In genomic region chr16:2979669-2980226, GRCh38 we compare ENCODE assay signal across 10 cellular contexts. TPM values are rescaled to one million over a fixed set of nuclear protein-coding genes. Genes with fewer than 3 reads are reported as not detected.
A peak's percentile ranks its signal among the peaks of the same experiment; 100 is the strongest.
DNase-seq lines count a peak whose midpoint lies in the region; ATAC-seq and TF ChIP-seq lines count a peak whose summit lies in the region.
"Had no signal": no experiment of that assay in that cellular context is flagged by ENCODE, and none has a peak within 500 bp of the region (broad histone marks: within the 10 kb centered on the region; RNA-seq: fewer than 3 reads in every experiment).

No MANE protein-coding gene starts in this region.

- CTCF ChIA-PET in BJ (lab: Yijun Ruan, JAX) = interaction anchor here (0.6 to 1.1 kb wide), 4 partner anchors 7 to 74 kb away, joined by 3 to 4 read pairs (median 3); no protein-coding TSS in a partner anchor

- intact Hi-C loops in ovary (cut with DNase I) = no loop called here

- no peak for TF ChIP-seq EP300 in ovary (IDR thresholded peaks at IDR 0.05)

- TF ChIP-seq CTCF in BJ (IDR thresholded peaks at IDR 0.05; ENCODE audit: insufficient read depth, low read depth, low read length) (no peak), endothelial cell (IDR thresholded peaks at IDR 0.05; ENCODE audit: unreplicated experiment) (no peak), ovary (IDR thresholded peaks at IDR 0.05) (no peak)

- no peaks in the 10 kb centered on the region for H3K9me3 ChIP-seq in ovary

- H3K27me3 ChIP-seq in BJ (ENCODE audit: control insufficient read depth, insufficient read depth, low read length) = no peaks in the 10 kb centered on the region
- no peaks in the 10 kb centered on the region for H3K27me3 ChIP-seq in ovary

- H3K4me1 ChIP-seq in ovary (ENCODE audit: insufficient read depth) = peaks cover 6% of the 10 kb centered on the region

- no peak overlapping the region for H3K27ac Mint-ChIP-seq in endothelial cell (ENCODE audit: unreplicated experiment)

- H3K4me1 Mint-ChIP-seq in endothelial cell (ENCODE audit: unreplicated experiment) = peaks cover 13% of the 10 kb centered on the region

- H3K36me3 ChIP-seq in BJ (ENCODE audit: control insufficient read depth, insufficient read depth, low read length) (no peaks in the 10 kb centered on the region), ovary (no peaks in the 10 kb centered on the region)

- DNase-seq in BJ (ENCODE audit: low read depth) (no peak), OCI-M1 (lab: John Stamatoyannopoulos, UW) (peak; percentile 49), endothelial cell (ENCODE audit: low spot score) (no peak), ovary (peak in 1 of 5 donors; percentile 50), NCI-H524 (lab: John Stamatoyannopoulos, UW) (no peak), KG1 (lab: John Stamatoyannopoulos, UW) (no peak)

- TF ChIP-seq POLR2A in ovary (IDR thresholded peaks at IDR 0.05) = no peak

- WGBS in ovary, 3 donors = 1 to 4% (median 3%) methylated on average over 33 to 43 of the region's 43 CpGs

- no peaks in the 10 kb centered on the region for H3K36me3 Mint-ChIP-seq in endothelial cell (ENCODE audit: low read depth, unreplicated experiment)

- H3K4me3 Mint-ChIP-seq in endothelial cell (ENCODE audit: unreplicated experiment) = peak overlapping the region; percentile 73

- peaks cover 7% of the 10 kb centered on the region for H3K27me3 Mint-ChIP-seq in endothelial cell (ENCODE audit: unreplicated experiment)

- H3K4me3 ChIP-seq in BJ (ENCODE audit: low read depth, low read length) (peak overlapping the region; percentile 68), ovary (peak overlapping the region; percentile 77)

- H3K9me3 Mint-ChIP-seq in endothelial cell (ENCODE audit: unreplicated experiment) = no peaks in the 10 kb centered on the region

- H3K27ac ChIP-seq in ovary = no peak overlapping the region

- ATAC-seq in GM21360 (IDR thresholded peaks at IDR 0.05; ENCODE audit: unreplicated experiment) (peak; percentile 7), HG03565 (IDR thresholded peaks at IDR 0.05; ENCODE audit: unreplicated experiment) (no peak)

- POLR2A ChIA-PET in BJ (lab: Charles Lee) = no interaction called here

RNA-seq across cellular contexts. Expression of gene PKMYT1, which starts 0.5 kb away (rescaled TPM):
- 3.6 and 6.9 TPM in 2 replicates for polyA plus RNA-seq in BJ (2011; rRNA removed)
- polyA minus RNA-seq in BJ (2011; rRNA and poly(A)+ RNA removed) = 1.8 and 3.7 TPM in 2 replicates
- 12.2 TPM for total RNA-seq in endothelial cell (ENCODE audit: unreplicated experiment)
- total RNA-seq in ovary = 1 to 10 TPM in 3 of 7 donors, under 1 TPM in 2, not detected in 2; 0.23 to 2.6 (median 1.1) TPM
- under 1 TPM in 1 of 2 donors, not detected in 1; 0.52 TPM for polyA plus RNA-seq in ovary

RNA-seq across cellular contexts. Expression of gene PAQR4, which starts 10.6 kb away (rescaled TPM):
- polyA plus RNA-seq in BJ (2011; rRNA removed) (2.7 and 4.4 TPM in 2 replicates), ovary (1 to 10 TPM; 1.4 to 1.5 TPM)
- 2.3 and 2.5 TPM in 2 replicates for polyA minus RNA-seq in BJ (2011; rRNA and poly(A)+ RNA removed)
- total RNA-seq in endothelial cell (ENCODE audit: unreplicated experiment) (11.8 TPM), ovary (1 to 10 TPM in 4 of 7 donors, under 1 TPM in 3; 0.30 to 5.7 (median 2.4) TPM)

RNA-seq across cellular contexts. Expression of gene KREMEN2, which starts 15.7 kb away (rescaled TPM):
- polyA plus RNA-seq in BJ (2011; rRNA removed) (not detected in 2 replicates), ovary (not detected)
- polyA minus RNA-seq in BJ (2011; rRNA and poly(A)+ RNA removed) = not detected in 2 replicates
- total RNA-seq in endothelial cell (ENCODE audit: unreplicated experiment) (not detected), ovary (under 1 TPM in 4 of 7 donors, not detected in 3; 0.18 to 0.57 (median 0.23) TPM)
- total RNA-seq: pulmonary artery endothelial cell had no signal

RNA-seq across cellular contexts. Expression of gene CLDN9, which starts 33.0 kb away (rescaled TPM):
- polyA plus RNA-seq in BJ (2011; rRNA removed) (not detected in 2 replicates), ovary (not detected)
- not detected in 2 replicates for polyA minus RNA-seq in BJ (2011; rRNA and poly(A)+ RNA removed)
- total RNA-seq in endothelial cell (ENCODE audit: unreplicated experiment) (not detected), ovary (under 1 TPM in 4 of 7 donors, not detected in 3; 0.11 to 0.24 (median 0.19) TPM)
- total RNA-seq: HT1080, pulmonary artery endothelial cell had no signal

RNA-seq across cellular contexts. Expression of gene CLDN6, which starts 38.2 kb away (rescaled TPM):
- 0.12 TPM in 1 of 2 replicates, not detected in the other for polyA plus RNA-seq in BJ (2011; rRNA removed)
- not detected in 2 replicates for polyA minus RNA-seq in BJ (2011; rRNA and poly(A)+ RNA removed)
- 33.0 TPM for total RNA-seq in endothelial cell (ENCODE audit: unreplicated experiment)
- total RNA-seq in ovary = 1 to 10 TPM in 1 of 7 donors, not detected in 6; 1.8 TPM
- not detected for polyA plus RNA-seq in ovary
- total RNA-seq: HT1080, pulmonary artery endothelial cell had no signal
